ENCODE assay signal across 8 cellular contexts in the genomic region with DNA sequence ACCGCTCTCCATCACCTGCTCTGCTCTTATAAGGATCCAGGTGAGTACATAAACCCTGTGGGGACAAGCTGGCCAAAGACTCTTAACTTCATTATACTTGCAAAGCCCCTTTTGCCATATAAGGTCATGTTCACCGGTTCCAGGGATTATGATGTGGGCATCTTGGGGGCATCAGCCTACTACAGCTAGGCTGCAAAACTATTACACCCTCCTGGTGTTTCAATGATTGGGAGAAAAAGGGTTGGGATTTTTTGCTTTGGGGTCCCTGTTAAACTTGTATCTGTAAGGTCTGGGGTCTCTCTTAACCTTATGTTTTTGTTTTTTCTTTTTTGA.
DNase-seq lines count a peak whose midpoint lies in the region; ATAC-seq and TF ChIP-seq lines count a peak whose summit lies in the region.
"Not testable (repeated sequence)": the region's sequence is repeated elsewhere in the genome, so short reads cannot be mapped to it uniquely, and the experiment has no call there.

No MANE protein-coding gene starts in this region.

- not testable (repeated sequence) for H3K9me3 Mint-ChIP-seq in activated CD8-positive, alpha-beta T cell treated with anti-CD3 and anti-CD28 coated beads for 36 hours; chondrocyte (ENCODE audit: low read depth); neural crest cell; stimulated activated naive CD8-positive, alpha-beta T cell treated with anti-CD3 and anti-CD28 coated beads, Interleukin-15, Interleukin-2, amounts not matched to agents 100 ng/mL and 50 ng/mL, for 24 hours

- peak overlapping the region; percentile 52 for H3K27ac Mint-ChIP-seq in activated CD8-positive, alpha-beta T cell treated with anti-CD3 and anti-CD28 coated beads for 36 hours
- H3K27ac Mint-ChIP-seq in chondrocyte (ENCODE audit: unreplicated experiment) (peak overlapping the region; percentile 36), neural crest cell (ENCODE audit: unreplicated experiment) (peak overlapping the region; percentile 35)
- H3K27ac Mint-ChIP-seq in stimulated activated naive CD8-positive, alpha-beta T cell treated with anti-CD3 and anti-CD28 coated beads, Interleukin-15, Interleukin-2, amounts not matched to agents 100 ng/mL and 50 ng/mL, for 24 hours = peak overlapping the region; percentile 45

- DNase-seq in DMS53 treated with DMSO at 0.1 percent for 48 hours (lab: John Stamatoyannopoulos, UW; ENCODE audit: unreplicated experiment) = peak; percentile 57
- not testable (repeated sequence) for DNase-seq in RWPE1 (ENCODE audit: low spot score); activated CD8-positive, alpha-beta T cell treated with anti-CD3 and anti-CD28 coated beads for 36 hours; chondrocyte (ENCODE audit: low spot score); cardiac muscle cell (ENCODE audit: low read depth in 1 of 2, low spot score in 1 of 2); neural crest cell (ENCODE audit: low read depth, low spot score)

- not testable (repeated sequence) for H3K27me3 ChIP-seq in HUES6 (ENCODE audit: control insufficient read depth, insufficient read depth, low read length); cardiac muscle cell

- not testable (repeated sequence) for H3K4me3 Mint-ChIP-seq in activated CD8-positive, alpha-beta T cell treated with anti-CD3 and anti-CD28 coated beads for 36 hours; chondrocyte (ENCODE audit: unreplicated experiment); stimulated activated naive CD8-positive, alpha-beta T cell treated with anti-CD3 and anti-CD28 coated beads, Interleukin-15, Interleukin-2, amounts not matched to agents 100 ng/mL and 50 ng/mL, for 24 hours
- H3K4me3 Mint-ChIP-seq in neural crest cell = peak overlapping the region; percentile 56

- CTCF ChIA-PET in RWPE1 (lab: Yijun Ruan, JAX); activated CD8-positive, alpha-beta T cell treated with anti-CD3 and anti-CD28 coated beads for 36 hours (lab: Charles Lee): not testable (repeated sequence)

- H3K9ac ChIP-seq in HUES6 (ENCODE audit: low read length) = peak overlapping the region; percentile 72

- intact Hi-C loops in activated CD8-positive, alpha-beta T cell treated with anti-CD3 and anti-CD28 coated beads for 36 hours (cut with micrococcal nuclease) = loop anchor here (5.0 kb wide), 1 partner anchor 40 kb away; no protein-coding TSS in a partner anchor

- not testable (repeated sequence) for H3K27me3 Mint-ChIP-seq in activated CD8-positive, alpha-beta T cell treated with anti-CD3 and anti-CD28 coated beads for 36 hours; chondrocyte (ENCODE audit: low read depth); neural crest cell (ENCODE audit: low read depth); stimulated activated naive CD8-positive, alpha-beta T cell treated with anti-CD3 and anti-CD28 coated beads, Interleukin-15, Interleukin-2, amounts not matched to agents 100 ng/mL and 50 ng/mL, for 24 hours

- H3K9me3 ChIP-seq in HUES6 (ENCODE audit: control insufficient read depth, insufficient read depth, low read depth, low read length); cardiac muscle cell (ENCODE audit: low read depth): not testable (repeated sequence)

- POLR2A ChIA-PET in RWPE1 (lab: Yijun Ruan, JAX; ENCODE audit: low non-redundant PET) = not testable (repeated sequence)
- POLR2A ChIA-PET in activated CD8-positive, alpha-beta T cell treated with anti-CD3 and anti-CD28 coated beads for 36 hours (lab: Charles Lee) = interaction anchor here (1.0 kb wide), 1 partner anchor 12 kb away, joined by 3 read pairs; no protein-coding TSS in a partner anchor

- not testable (repeated sequence) for H3K36me3 ChIP-seq in HUES6 (ENCODE audit: control insufficient read depth, insufficient read depth, low read length); cardiac muscle cell

- not testable (repeated sequence) for TF ChIP-seq CTCF in RWPE1 (conservative IDR thresholded peaks at IDR 0.05; ENCODE audit: low read depth); activated CD8-positive, alpha-beta T cell treated with anti-CD3 and anti-CD28 coated beads for 36 hours (IDR thresholded peaks at IDR 0.05); chondrocyte (IDR thresholded peaks at IDR 0.05); cardiac muscle cell (IDR thresholded peaks at IDR 0.05; ENCODE audit: low read depth, low read length); neural crest cell (conservative IDR thresholded peaks at IDR 0.05)

- peaks cover 25% of the 10 kb centered on the region for H3K4me1 Mint-ChIP-seq in activated CD8-positive, alpha-beta T cell treated with anti-CD3 and anti-CD28 coated beads for 36 hours (ENCODE audit: low read depth)
- peaks cover 30% of the 10 kb centered on the region for H3K4me1 Mint-ChIP-seq in chondrocyte (ENCODE audit: low read depth)
- H3K4me1 Mint-ChIP-seq in neural crest cell = peaks cover 26% of the 10 kb centered on the region
- peaks cover 34% of the 10 kb centered on the region for H3K4me1 Mint-ChIP-seq in stimulated activated naive CD8-positive, alpha-beta T cell treated with anti-CD3 and anti-CD28 coated beads, Interleukin-15, Interleukin-2, amounts not matched to agents 100 ng/mL and 50 ng/mL, for 24 hours (ENCODE audit: low read depth)

- H3K36me3 Mint-ChIP-seq in activated CD8-positive, alpha-beta T cell treated with anti-CD3 and anti-CD28 coated beads for 36 hours (ENCODE audit: low read depth); chondrocyte (ENCODE audit: low read depth); neural crest cell (ENCODE audit: low read depth); stimulated activated naive CD8-positive, alpha-beta T cell treated with anti-CD3 and anti-CD28 coated beads, Interleukin-15, Interleukin-2, amounts not matched to agents 100 ng/mL and 50 ng/mL, for 24 hours (ENCODE audit: low read depth): not testable (repeated sequence)

- not testable (repeated sequence) for ATAC-seq in activated CD8-positive, alpha-beta T cell treated with anti-CD3 and anti-CD28 coated beads for 36 hours

- H3K27ac ChIP-seq in HUES6 (ENCODE audit: low read depth, low read length) = peak overlapping the region; percentile 81; the same call in 1 of the 2 replicates
- peak overlapping the region; percentile 75; the same call in 1 of the 2 replicates for H3K27ac ChIP-seq in RWPE1
- peak overlapping the region; percentile 8 for H3K27ac ChIP-seq in cardiac muscle cell

- peaks cover 23% of the 10 kb centered on the region for H3K4me1 ChIP-seq in HUES6 (ENCODE audit: control insufficient read depth, insufficient read depth, low read length)
- not testable (repeated sequence) for H3K4me1 ChIP-seq in cardiac muscle cell (ENCODE audit: low read depth)

- H3K4me3 ChIP-seq in HUES6 (ENCODE audit: low read depth, low read length) = 0 out of 2 replicates have a peak overlapping the region, but pooled peaks have one; percentile 23
- not testable (repeated sequence) for H3K4me3 ChIP-seq in cardiac muscle cell

Comparison
In these comparisons a context has a peak if more than half of its experiments do, and no peak if none do; other contexts are left out.
1. H3K27ac ChIP-seq: peak in every context shown above with its lines; median percentile 81 in HUES6; 75 in RWPE1; 8 in cardiac muscle cell.